In the genomic region with DNA sequence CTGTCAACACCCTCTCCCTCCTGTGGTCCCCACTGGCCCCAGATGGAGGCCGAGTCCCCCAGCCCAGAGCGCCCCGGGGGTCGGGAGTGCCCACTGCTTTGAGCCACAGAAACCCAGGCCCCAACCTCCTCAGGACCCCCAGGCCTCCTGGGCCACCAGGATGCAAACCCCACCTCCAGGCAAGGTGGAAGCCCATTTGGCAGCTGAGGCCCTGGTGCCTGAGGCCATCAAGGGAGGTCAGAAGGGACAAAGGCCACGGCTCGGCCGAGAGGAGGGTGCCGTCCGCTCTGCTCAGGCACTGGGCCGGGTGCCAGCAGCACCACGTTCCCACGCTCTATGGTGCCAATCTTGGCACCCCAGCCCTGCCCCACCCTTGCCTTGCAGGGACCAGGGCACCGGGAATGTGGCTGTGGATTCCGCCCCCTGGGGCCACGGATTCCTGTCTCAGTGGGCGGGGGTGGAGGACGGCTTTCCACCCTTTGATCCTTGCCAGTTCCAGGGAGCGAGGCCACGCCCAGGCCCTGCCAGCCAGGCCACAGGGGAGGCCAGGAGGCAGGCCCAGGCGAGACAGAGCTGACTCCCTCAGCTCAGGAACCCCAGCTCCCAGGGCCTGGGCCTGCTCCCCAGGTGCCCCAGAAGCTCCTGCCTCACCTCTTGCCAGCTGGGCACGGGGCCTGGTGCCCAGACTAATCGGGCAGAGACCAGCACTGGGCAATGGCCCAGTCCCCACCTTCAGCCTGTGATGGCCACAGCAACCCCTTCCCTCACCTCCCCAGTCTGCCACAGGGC, we compare ENCODE assay signal across 8 cellular contexts.
DNase-seq lines count a peak whose midpoint lies in the region; ATAC-seq and FAIRE-seq lines count a peak whose summit lies in the region.

No MANE protein-coding gene starts in this region.

- FAIRE-seq in RCC 7860 (lab: Jason Lieb, UNC): peak; percentile 78

- ATAC-seq in HG03159 (IDR thresholded peaks at IDR 0.05; ENCODE audit: unreplicated experiment) (no peak), HG02885 (IDR thresholded peaks at IDR 0.05; ENCODE audit: poor library complexity, unreplicated experiment) (no peak), GM21737 (IDR thresholded peaks at IDR 0.05; ENCODE audit: unreplicated experiment) (no peak)

- DNase-seq in ELF-1 (ENCODE audit: low read depth, low spot score): peak; percentile 43
- peak; percentile 80 for DNase-seq in RCC 7860 (ENCODE audit: low spot score)
- DNase-seq in glomerular visceral epithelial cell (ENCODE audit: extremely low spot score): peak; percentile 94
- DNase-seq in retina: peak; percentile 30
- no peak for DNase-seq in activated effector memory CD4-positive, alpha-beta T cell treated with Interleukin-2 at 50 U/mL for 16 hours
